Comparison of ENCODE assay signal across 1 cellular context in genomic region chr20:64242003-64242796, GRCh38.
A peak's percentile ranks its signal among the peaks of the same experiment; 100 is the strongest.
TF ChIP-seq lines count a peak whose summit lies in the region.

No MANE protein-coding gene starts in this region.

TF ChIP-seq in HepG2, 621 proteins besides CTCF, POLR2A, EP300 and RAD21 (continues in another document):
- no peak for TF ChIP-seq ZNF407 (CRISPR knock-in tag; IDR thresholded peaks at IDR 0.05; ENCODE audit: not compliant biosample characterization)
- TF ChIP-seq ZNF605 (CRISPR knock-in tag; IDR thresholded peaks at IDR 0.05) = 0 out of 2 replicates have a peak, but pooled peaks have one; percentile 12
- no peak for TF ChIP-seq SNAI1 (CRISPR knock-in tag; IDR thresholded peaks at IDR 0.05; ENCODE audit: borderline replicate concordance)
- TF ChIP-seq PHF8 (CRISPR knock-in tag; IDR thresholded peaks at IDR 0.05) = 0 out of 2 replicates have a peak, but pooled peaks have one; percentile 6
- 0 out of 2 replicates have a peak, but pooled peaks have one; percentile 50 for TF ChIP-seq ZNF333 (CRISPR knock-in tag; IDR thresholded peaks at IDR 0.05; ENCODE audit: borderline replicate concordance)
- TF ChIP-seq NFATC3 (CRISPR knock-in tag; IDR thresholded peaks at IDR 0.05) = no peak
- TF ChIP-seq ZKSCAN1 (IDR thresholded peaks at IDR 0.05; ENCODE audit: low read length) = no peak
- TF ChIP-seq SMARCC2 (IDR thresholded peaks at IDR 0.05) = no peak
- 0 out of 2 replicates have a peak, but pooled peaks have one; percentile 69 for TF ChIP-seq ZNF354B (CRISPR knock-in tag; IDR thresholded peaks at IDR 0.05)
- no peak for TF ChIP-seq ZBTB21 (CRISPR knock-in tag; IDR thresholded peaks at IDR 0.05)
- TF ChIP-seq SAFB2 (CRISPR knock-in tag; IDR thresholded peaks at IDR 0.05; ENCODE audit: borderline replicate concordance, low read depth) = peak; percentile 11; the same call in 1 of the 2 replicates
- no peak for TF ChIP-seq HNF4G (IDR thresholded peaks at IDR 0.05; ENCODE audit: borderline replicate concordance, low read depth, low read length)
- TF ChIP-seq HNF4G (CRISPR knock-in tag; IDR thresholded peaks at IDR 0.05; ENCODE audit: borderline replicate concordance, low read depth) = 0 out of 2 replicates have a peak, but pooled peaks have one; percentile 17
- TF ChIP-seq, protein P1, sequence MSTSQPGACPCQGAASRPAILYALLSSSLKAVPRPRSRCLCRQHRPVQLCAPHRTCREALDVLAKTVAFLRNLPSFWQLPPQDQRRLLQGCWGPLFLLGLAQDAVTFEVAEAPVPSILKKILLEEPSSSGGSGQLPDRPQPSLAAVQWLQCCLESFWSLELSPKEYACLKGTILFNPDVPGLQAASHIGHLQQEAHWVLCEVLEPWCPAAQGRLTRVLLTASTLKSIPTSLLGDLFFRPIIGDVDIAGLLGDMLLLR (CRISPR knock-in tag; IDR thresholded peaks at IDR 0.05) = 0 out of 2 replicates have a peak, but pooled peaks have one; percentile 46
- TF ChIP-seq DMTF1 (CRISPR knock-in tag; IDR thresholded peaks at IDR 0.05) = 0 out of 2 replicates have a peak, but pooled peaks have one; percentile 10
- TF ChIP-seq ZNF543 (CRISPR knock-in tag; IDR thresholded peaks at IDR 0.05) = peak; percentile 13; the same call in 1 of the 2 replicates
- TF ChIP-seq ZNF451 (CRISPR knock-in tag; IDR thresholded peaks at IDR 0.05) = no peak
- TF ChIP-seq ZNF724P (CRISPR knock-in tag; IDR thresholded peaks at IDR 0.05; ENCODE audit: borderline replicate concordance) = 0 out of 2 replicates have a peak, but pooled peaks have one; percentile 13
- TF ChIP-seq ZNF776 (CRISPR knock-in tag; IDR thresholded peaks at IDR 0.05) = 0 out of 2 replicates have a peak, but pooled peaks have one; percentile 5
- TF ChIP-seq, protein P2, sequence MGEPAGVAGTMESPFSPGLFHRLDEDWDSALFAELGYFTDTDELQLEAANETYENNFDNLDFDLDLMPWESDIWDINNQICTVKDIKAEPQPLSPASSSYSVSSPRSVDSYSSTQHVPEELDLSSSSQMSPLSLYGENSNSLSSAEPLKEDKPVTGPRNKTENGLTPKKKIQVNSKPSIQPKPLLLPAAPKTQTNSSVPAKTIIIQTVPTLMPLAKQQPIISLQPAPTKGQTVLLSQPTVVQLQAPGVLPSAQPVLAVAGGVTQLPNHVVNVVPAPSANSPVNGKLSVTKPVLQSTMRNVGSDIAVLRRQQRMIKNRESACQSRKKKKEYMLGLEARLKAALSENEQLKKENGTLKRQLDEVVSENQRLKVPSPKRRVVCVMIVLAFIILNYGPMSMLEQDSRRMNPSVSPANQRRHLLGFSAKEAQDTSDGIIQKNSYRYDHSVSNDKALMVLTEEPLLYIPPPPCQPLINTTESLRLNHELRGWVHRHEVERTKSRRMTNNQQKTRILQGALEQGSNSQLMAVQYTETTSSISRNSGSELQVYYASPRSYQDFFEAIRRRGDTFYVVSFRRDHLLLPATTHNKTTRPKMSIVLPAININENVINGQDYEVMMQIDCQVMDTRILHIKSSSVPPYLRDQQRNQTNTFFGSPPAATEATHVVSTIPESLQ (CRISPR knock-in tag; conservative IDR thresholded peaks at IDR 0.05) = no peak
- TF ChIP-seq ZFP90 (CRISPR knock-in tag; IDR thresholded peaks at IDR 0.05; ENCODE audit: borderline replicate concordance) = no peak
- peak; percentile 89 for TF ChIP-seq ZBTB38 (CRISPR knock-in tag; IDR thresholded peaks at IDR 0.05)
- TF ChIP-seq, protein P3, sequence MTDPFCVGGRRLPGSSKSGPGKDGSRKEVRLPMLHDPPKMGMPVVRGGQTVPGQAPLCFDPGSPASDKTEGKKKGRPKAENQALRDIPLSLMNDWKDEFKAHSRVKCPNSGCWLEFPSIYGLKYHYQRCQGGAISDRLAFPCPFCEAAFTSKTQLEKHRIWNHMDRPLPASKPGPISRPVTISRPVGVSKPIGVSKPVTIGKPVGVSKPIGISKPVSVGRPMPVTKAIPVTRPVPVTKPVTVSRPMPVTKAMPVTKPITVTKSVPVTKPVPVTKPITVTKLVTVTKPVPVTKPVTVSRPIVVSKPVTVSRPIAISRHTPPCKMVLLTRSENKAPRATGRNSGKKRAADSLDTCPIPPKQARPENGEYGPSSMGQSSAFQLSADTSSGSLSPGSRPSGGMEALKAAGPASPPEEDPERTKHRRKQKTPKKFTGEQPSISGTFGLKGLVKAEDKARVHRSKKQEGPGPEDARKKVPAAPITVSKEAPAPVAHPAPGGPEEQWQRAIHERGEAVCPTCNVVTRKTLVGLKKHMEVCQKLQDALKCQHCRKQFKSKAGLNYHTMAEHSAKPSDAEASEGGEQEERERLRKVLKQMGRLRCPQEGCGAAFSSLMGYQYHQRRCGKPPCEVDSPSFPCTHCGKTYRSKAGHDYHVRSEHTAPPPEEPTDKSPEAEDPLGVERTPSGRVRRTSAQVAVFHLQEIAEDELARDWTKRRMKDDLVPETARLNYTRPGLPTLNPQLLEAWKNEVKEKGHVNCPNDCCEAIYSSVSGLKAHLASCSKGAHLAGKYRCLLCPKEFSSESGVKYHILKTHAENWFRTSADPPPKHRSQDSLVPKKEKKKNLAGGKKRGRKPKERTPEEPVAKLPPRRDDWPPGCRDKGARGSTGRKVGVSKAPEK (CRISPR knock-in tag; IDR thresholded peaks at IDR 0.05; ENCODE audit: borderline replicate concordance) = 0 out of 2 replicates have a peak, but pooled peaks have one; percentile 7
- TF ChIP-seq PHF5A (CRISPR knock-in tag; IDR thresholded peaks at IDR 0.05; ENCODE audit: low read depth, unreplicated experiment) = peak; percentile 1
- TF ChIP-seq SOX6 (IDR thresholded peaks at IDR 0.05) = no peak
- no peak for TF ChIP-seq SOX6 (CRISPR knock-in tag; IDR thresholded peaks at IDR 0.05)
- 0 out of 2 replicates have a peak, but pooled peaks have one; percentile 58 for TF ChIP-seq HIVEP1 (CRISPR knock-in tag; IDR thresholded peaks at IDR 0.05)
- no peak for TF ChIP-seq THYN1 (CRISPR knock-in tag; IDR thresholded peaks at IDR 0.05; ENCODE audit: borderline replicate concordance, low read depth)
- TF ChIP-seq PRDM15 (CRISPR knock-in tag; IDR thresholded peaks at IDR 0.05) = 0 out of 2 replicates have a peak, but pooled peaks have one; percentile 7
- TF ChIP-seq RXRA (CRISPR knock-in tag; IDR thresholded peaks at IDR 0.05) = 0 out of 2 replicates have a peak, but pooled peaks have one; percentile 14
- 0 out of 2 replicates have a peak, but pooled peaks have one; percentile 12 for TF ChIP-seq ZNF230 (CRISPR knock-in tag; IDR thresholded peaks at IDR 0.05)
- peak; percentile 33 for TF ChIP-seq MED8 (CRISPR knock-in tag; IDR thresholded peaks at IDR 0.05; ENCODE audit: insufficient replicate concordance)
- no peak for TF ChIP-seq GABPA (IDR thresholded peaks at IDR 0.05; ENCODE audit: low read depth, low read length)
- 0 out of 2 replicates have a peak, but pooled peaks have one; percentile 0 for TF ChIP-seq GABPA (CRISPR knock-in tag; IDR thresholded peaks at IDR 0.05; ENCODE audit: low read depth)
- TF ChIP-seq SNAPC2 (CRISPR knock-in tag; IDR thresholded peaks at IDR 0.05) = peak; percentile 83; the same call in 1 of the 2 replicates
- TF ChIP-seq ZNF572 (CRISPR knock-in tag; IDR thresholded peaks at IDR 0.05) = peak; percentile 26; the same call in 1 of the 2 replicates
- TF ChIP-seq NFRKB (IDR thresholded peaks at IDR 0.05) = no peak
- 0 out of 2 replicates have a peak, but pooled peaks have one; percentile 6 for TF ChIP-seq GLI4 (CRISPR knock-in tag; IDR thresholded peaks at IDR 0.05; ENCODE audit: borderline replicate concordance)
- TF ChIP-seq ZNF263 (CRISPR knock-in tag; IDR thresholded peaks at IDR 0.05) = peak; percentile 52; the same call in 1 of the 2 replicates
- TF ChIP-seq TOPORS (CRISPR knock-in tag; IDR thresholded peaks at IDR 0.05) = 0 out of 2 replicates have a peak, but pooled peaks have one; percentile 23
- TF ChIP-seq ZNF616 (CRISPR knock-in tag; IDR thresholded peaks at IDR 0.05; ENCODE audit: low read depth) = peak; percentile 54; the same call in 1 of the 2 replicates
